Comparison of ENCODE assay signal across 7 cellular contexts in genomic region chr5:152038856-152039255, GRCh38.
DNase-seq lines count a peak whose midpoint lies in the region; ATAC-seq and TF ChIP-seq lines count a peak whose summit lies in the region.
"Not testable (repeated sequence)": the region's sequence is repeated elsewhere in the genome, so short reads cannot be mapped to it uniquely, and the experiment has no call there.

No MANE protein-coding gene starts in this region.

- not testable (repeated sequence) for H3K4me1 Mint-ChIP-seq in activated CD8-positive, alpha-beta T cell treated with anti-CD3 and anti-CD28 coated beads for 36 hours (ENCODE audit: low read depth); naive thymus-derived CD8-positive, alpha-beta T cell

- not testable (repeated sequence) for H3K9me2 ChIP-seq in MM.1S (replicated peaks; ENCODE audit: insufficient read depth, low read length)

- not testable (repeated sequence) for H3K9me3 Mint-ChIP-seq in activated CD8-positive, alpha-beta T cell treated with anti-CD3 and anti-CD28 coated beads for 36 hours
- peaks cover 0 to 32% (median 5%) of the 10 kb centered on the region in 9 donors for H3K9me3 Mint-ChIP-seq in naive thymus-derived CD8-positive, alpha-beta T cell

- not testable (repeated sequence) for H3K9me3 ChIP-seq in MM.1S (replicated peaks; ENCODE audit: insufficient read depth, low read length)

- not testable (repeated sequence) for H2AFZ ChIP-seq in MM.1S (ENCODE audit: low read length)

- POLR2A ChIA-PET in activated CD8-positive, alpha-beta T cell treated with anti-CD3 and anti-CD28 coated beads for 36 hours (lab: Charles Lee), result interaction anchor here (0.6 kb wide), 1 partner anchor 74 kb away, joined by 3 read pairs; no protein-coding TSS in a partner anchor
- POLR2A ChIA-PET in naive thymus-derived CD8-positive, alpha-beta T cell (lab: Charles Lee), result interaction anchor here (0.6 to 6.4 kb wide), 3 partner anchors 11 to 82 kb away, joined by 3 to 56 read pairs (median 3); no protein-coding TSS in a partner anchor

- CTCF ChIA-PET in activated CD8-positive, alpha-beta T cell treated with anti-CD3 and anti-CD28 coated beads for 36 hours (lab: Charles Lee), result interaction anchor here (0.8 kb wide), 1 partner anchor 213 kb away, joined by 3 read pairs; no protein-coding TSS in a partner anchor

- not testable (repeated sequence) for H3K79me2 ChIP-seq in MM.1S (ENCODE audit: low read length)

- H3K4me3 Mint-ChIP-seq in activated CD8-positive, alpha-beta T cell treated with anti-CD3 and anti-CD28 coated beads for 36 hours, result not testable (repeated sequence)
- peak overlapping the region in 7 of 10 donors; percentile 8 to 59 (median 38) for H3K4me3 Mint-ChIP-seq in naive thymus-derived CD8-positive, alpha-beta T cell

- not testable (repeated sequence) for H3F3A ChIP-seq in MM.1S (ENCODE audit: insufficient read depth, low read length)

- not testable (repeated sequence) for TF ChIP-seq CTCF in MM.1S (IDR thresholded peaks at IDR 0.05; ENCODE audit: low read length); activated CD8-positive, alpha-beta T cell treated with anti-CD3 and anti-CD28 coated beads for 36 hours (IDR thresholded peaks at IDR 0.05)

- intact Hi-C loops in activated CD8-positive, alpha-beta T cell treated with anti-CD3 and anti-CD28 coated beads for 36 hours (cut with micrococcal nuclease), result not testable (repeated sequence)

- H3K4me1 ChIP-seq in MM.1S (ENCODE audit: low read length), result not testable (repeated sequence)

- not testable (repeated sequence) for H3K27ac ChIP-seq in MM.1S (ENCODE audit: low read length)

- not testable (repeated sequence) for H3K4me3 ChIP-seq in MM.1S (ENCODE audit: low read length)

- H3K36me3 ChIP-seq in MM.1S (replicated peaks; ENCODE audit: insufficient read depth, low read length), result not testable (repeated sequence)

- H3K36me3 Mint-ChIP-seq in activated CD8-positive, alpha-beta T cell treated with anti-CD3 and anti-CD28 coated beads for 36 hours (ENCODE audit: low read depth), result not testable (repeated sequence)
- peaks cover 0 to 22% (median 4%) of the 10 kb centered on the region in 3 donors for H3K36me3 Mint-ChIP-seq in naive thymus-derived CD8-positive, alpha-beta T cell

- H3K9ac ChIP-seq in MM.1S (ENCODE audit: low read length), result not testable (repeated sequence)

- not testable (repeated sequence) for H3K27me3 Mint-ChIP-seq in activated CD8-positive, alpha-beta T cell treated with anti-CD3 and anti-CD28 coated beads for 36 hours; naive thymus-derived CD8-positive, alpha-beta T cell

- not testable (repeated sequence) for H3K27ac Mint-ChIP-seq in activated CD8-positive, alpha-beta T cell treated with anti-CD3 and anti-CD28 coated beads for 36 hours
- peak overlapping the region in 7 of 10 donors; percentile 24 to 67 (median 50) for H3K27ac Mint-ChIP-seq in naive thymus-derived CD8-positive, alpha-beta T cell

- ATAC-seq in activated CD8-positive, alpha-beta T cell treated with anti-CD3 and anti-CD28 coated beads for 36 hours, result not testable (repeated sequence)
- peak in 1 of 2 donors; percentile 57 for ATAC-seq in naive thymus-derived CD8-positive, alpha-beta T cell

- H4K20me1 ChIP-seq in MM.1S (ENCODE audit: insufficient read depth, low read length), result not testable (repeated sequence)

- peak; percentile 36 for DNase-seq in DMS153 (lab: John Stamatoyannopoulos, UW)
- peak; percentile 23 for DNase-seq in MM.1S
- DNase-seq in NCI-H2196 (lab: John Stamatoyannopoulos, UW; ENCODE audit: unreplicated experiment), result peak; percentile 4
- peak; percentile 5 for DNase-seq in RPMI8226
- peak; percentile 4 for DNase-seq in activated CD8-positive, alpha-beta T cell treated with anti-CD3 and anti-CD28 coated beads for 36 hours
- peak; percentile 1 for DNase-seq in effector CD4-positive, alpha-beta T cell
- DNase-seq in naive thymus-derived CD8-positive, alpha-beta T cell, result peak in 8 of 10 donors; percentile 6 to 71 (median 40)

- not testable (repeated sequence) for H3K4me2 ChIP-seq in MM.1S (ENCODE audit: low read depth, low read length)

- H3K27me3 ChIP-seq in MM.1S (replicated peaks; ENCODE audit: insufficient read depth, low read length), result not testable (repeated sequence)
